5 cellular contexts compared by ENCODE assay signal in the genomic region with DNA sequence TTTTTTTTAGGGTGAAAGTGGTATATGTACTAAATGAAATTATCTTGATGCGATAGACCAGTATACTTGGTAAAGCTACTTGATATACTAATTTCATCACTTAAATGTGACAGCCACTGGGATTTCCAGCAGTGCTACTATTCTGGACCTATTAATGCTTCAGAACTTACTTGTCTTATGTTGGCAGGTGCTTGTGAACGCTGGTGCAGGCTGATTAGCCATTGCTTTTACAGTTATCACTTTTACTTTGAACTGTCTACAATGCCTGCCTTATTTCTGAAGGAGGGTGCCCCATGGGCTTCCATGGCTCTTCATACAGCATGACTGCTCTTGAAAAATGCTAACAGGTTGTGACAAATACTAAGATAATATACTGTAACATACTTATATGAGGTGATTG.
"Had no signal": no experiment of that assay in that cellular context is flagged by ENCODE, and none has a peak within 500 bp of the region (broad histone marks: within the 10 kb centered on the region; RNA-seq: fewer than 3 reads in every experiment).

No MANE protein-coding gene starts in this region.

- H3K4me3 Mint-ChIP-seq: GM23338, H9 had no signal

- H3K27ac Mint-ChIP-seq: GM23338, H9 had no signal

- DNase-seq: H9, HCEC 1CT, IMR-90 had no signal

- ATAC-seq: GM23338, K562 had no signal

- H3K4me3 ChIP-seq: GM23338, K562 had no signal

- H3K4me2 ChIP-seq: GM23338 had no signal

- H3K9me3 Mint-ChIP-seq: GM23338, H9 had no signal
